In genomic region chr16:11806721-11807120, GRCh38 we compare ENCODE assay signal across 27 cellular contexts. TPM values are rescaled to one million over a fixed set of nuclear protein-coding genes. Genes with fewer than 3 reads are reported as not detected.
DNase-seq lines count a peak whose midpoint lies in the region; ATAC-seq and TF ChIP-seq lines count a peak whose summit lies in the region.
"Had no signal": no experiment of that assay in that cellular context is flagged by ENCODE, and none has a peak within 500 bp of the region (broad histone marks: within the 10 kb centered on the region; RNA-seq: fewer than 3 reads in every experiment).

No MANE protein-coding gene starts in this region.

- no peak overlapping the region for H3K4me3 ChIP-seq in AG09309 (ENCODE audit: control insufficient read depth, low read depth, low read length)
- no peak overlapping the region for H3K4me3 ChIP-seq in choroid plexus epithelial cell (ENCODE audit: low read depth, low read length)
- no peak overlapping the region for H3K4me3 ChIP-seq in left lung
- H3K4me3 ChIP-seq in Peyer's patch, result no peak overlapping the region
- H3K4me3 ChIP-seq: gastrocnemius medialis had no signal

- H3K36me3 ChIP-seq in left lung (no peaks in the 10 kb centered on the region), Peyer's patch (no peaks in the 10 kb centered on the region)
- H3K36me3 ChIP-seq: gastrocnemius medialis had no signal

- no peaks in the 10 kb centered on the region for H3K27me3 Mint-ChIP-seq in activated T-helper 1 cell treated with anti-CD3 and anti-CD28 coated beads, Interleukin-12 subunit alpha, Interleukin-12 subunit beta, Interleukin-2, Interleukin-4 antibody, amounts not matched to agents 30 ng/mL and 10 ng/mL and 1 ng/mL, durations not matched to agents 14 hours and 24 hours and 36 hours (ENCODE audit: insufficient read depth)
- H3K27me3 Mint-ChIP-seq: activated CD8-positive, alpha-beta T cell treated with anti-CD3 and anti-CD28 coated beads for 36 hours; activated naive CD8-positive, alpha-beta T cell treated with anti-CD3 and anti-CD28 coated beads for 36 hours; central memory CD8-positive, alpha-beta T cell; IgD-negative memory B cell had no signal

- H3K9me3 Mint-ChIP-seq in activated T-helper 1 cell treated with anti-CD3 and anti-CD28 coated beads, Interleukin-12 subunit alpha, Interleukin-12 subunit beta, Interleukin-2, Interleukin-4 antibody, amounts not matched to agents 30 ng/mL and 10 ng/mL and 1 ng/mL, durations not matched to agents 14 hours and 24 hours and 36 hours, result peaks cover 3% of the 10 kb centered on the region
- H3K9me3 Mint-ChIP-seq: activated CD8-positive, alpha-beta T cell treated with anti-CD3 and anti-CD28 coated beads for 36 hours; activated naive CD8-positive, alpha-beta T cell treated with anti-CD3 and anti-CD28 coated beads for 36 hours; central memory CD8-positive, alpha-beta T cell; IgD-negative memory B cell had no signal

- intact Hi-C loops in left lung (cut with DNase I), result no loop called here
- intact Hi-C loops in activated T-helper 1 cell treated with anti-CD3 and anti-CD28 coated beads, Interleukin-12 subunit alpha, Interleukin-12 subunit beta, Interleukin-2, Interleukin-4 antibody, amounts not matched to agents 30 ng/mL and 10 ng/mL and 1 ng/mL, durations not matched to agents 14 hours and 24 hours and 36 hours (cut with micrococcal nuclease), result no loop called here
- intact Hi-C loops in left cardiac atrium (cut with DNase I), result no loop called here

- H3K36me3 Mint-ChIP-seq in activated T-helper 1 cell treated with anti-CD3 and anti-CD28 coated beads, Interleukin-12 subunit alpha, Interleukin-12 subunit beta, Interleukin-2, Interleukin-4 antibody, amounts not matched to agents 30 ng/mL and 10 ng/mL and 1 ng/mL, durations not matched to agents 14 hours and 24 hours and 36 hours (ENCODE audit: low read depth), result peaks cover 3% of the 10 kb centered on the region
- H3K36me3 Mint-ChIP-seq: activated naive CD8-positive, alpha-beta T cell treated with anti-CD3 and anti-CD28 coated beads for 36 hours had no signal

- H3K27ac ChIP-seq in left lung (no peak overlapping the region), Peyer's patch (no peak overlapping the region)
- H3K27ac ChIP-seq: epithelial cell of prostate, gastrocnemius medialis had no signal

- no peak overlapping the region for H3K27ac Mint-ChIP-seq in activated T-helper 1 cell treated with anti-CD3 and anti-CD28 coated beads, Interleukin-12 subunit alpha, Interleukin-12 subunit beta, Interleukin-2, Interleukin-4 antibody, amounts not matched to agents 30 ng/mL and 10 ng/mL and 1 ng/mL, durations not matched to agents 14 hours and 24 hours and 36 hours
- H3K27ac Mint-ChIP-seq: activated CD8-positive, alpha-beta T cell treated with anti-CD3 and anti-CD28 coated beads for 36 hours; activated naive CD8-positive, alpha-beta T cell treated with anti-CD3 and anti-CD28 coated beads for 36 hours; activated T-helper 2 cell treated with anti-CD3 and anti-CD28 coated beads, Interferon-gamma antibody, Interleukin-2, Interleukin-4, amounts not matched to agents 10 μg/mL and 5 μg/mL and 100 μg/mL, durations not matched to agents 14 hours and 24 hours and 36 hours; H9; IgD-negative memory B cell; T-helper 1 cell treated with Interleukin-12 subunit alpha and Interleukin-12 subunit beta and Interleukin-4 antibody, amounts not matched to agents 30 μg/mL and 1 μg/mL, for 36 hours had no signal

- ATAC-seq in left lung (peak; percentile 18), left cardiac atrium (no peak)
- ATAC-seq: activated CD8-positive, alpha-beta T cell treated with anti-CD3 and anti-CD28 coated beads for 36 hours; gastrocnemius medialis; left lobe of liver; Panc1; stimulated activated naive CD8-positive, alpha-beta T cell treated with anti-CD3 and anti-CD28 coated beads, Interleukin-15, Interleukin-2, amounts not matched to agents 100 U/mL and 50 U/mL, for 24 hours had no signal

- TF ChIP-seq POLR2A in Peyer's patch (IDR thresholded peaks at IDR 0.05), result no peak

- no peaks in the 10 kb centered on the region for H3K9me3 ChIP-seq in left lung
- no peaks in the 10 kb centered on the region for H3K9me3 ChIP-seq in Peyer's patch
- H3K9me3 ChIP-seq: gastrocnemius medialis had no signal

- TF ChIP-seq CTCF in AG09309 (IDR thresholded peaks at IDR 0.05; ENCODE audit: control insufficient read depth, insufficient read depth, low read depth, low read length, missing control alignments), result no peak
- TF ChIP-seq CTCF in choroid plexus epithelial cell (conservative IDR thresholded peaks at IDR 0.05; ENCODE audit: low read depth, low read length), result no peak
- no peak for TF ChIP-seq CTCF in left lung (IDR thresholded peaks at IDR 0.05)
- no peak for TF ChIP-seq CTCF in Peyer's patch (IDR thresholded peaks at IDR 0.05)

- no peak overlapping the region for H3K4me3 Mint-ChIP-seq in activated T-helper 1 cell treated with anti-CD3 and anti-CD28 coated beads, Interleukin-12 subunit alpha, Interleukin-12 subunit beta, Interleukin-2, Interleukin-4 antibody, amounts not matched to agents 30 ng/mL and 10 ng/mL and 1 ng/mL, durations not matched to agents 14 hours and 24 hours and 36 hours
- H3K4me3 Mint-ChIP-seq: activated CD8-positive, alpha-beta T cell treated with anti-CD3 and anti-CD28 coated beads for 36 hours; activated naive CD8-positive, alpha-beta T cell treated with anti-CD3 and anti-CD28 coated beads for 36 hours; central memory CD8-positive, alpha-beta T cell; H9; IgD-negative memory B cell; T-helper 1 cell treated with Interleukin-12 subunit alpha and Interleukin-12 subunit beta and Interleukin-4 antibody, amounts not matched to agents 30 μg/mL and 1 μg/mL, for 36 hours had no signal

- peaks cover 12% of the 10 kb centered on the region for H3K4me1 Mint-ChIP-seq in activated T-helper 1 cell treated with anti-CD3 and anti-CD28 coated beads, Interleukin-12 subunit alpha, Interleukin-12 subunit beta, Interleukin-2, Interleukin-4 antibody, amounts not matched to agents 30 ng/mL and 10 ng/mL and 1 ng/mL, durations not matched to agents 14 hours and 24 hours and 36 hours (ENCODE audit: low read depth)

- DNase-seq in AG09309 (ENCODE audit: low read depth), result peak; percentile 59
- DNase-seq in MV-4-11 (lab: John Stamatoyannopoulos, UW), result peak; percentile 59
- peak; percentile 83 for DNase-seq in choroid plexus epithelial cell (ENCODE audit: low read depth)
- no peak for DNase-seq in left lung
- no peak for DNase-seq in Peyer's patch
- no peak for DNase-seq in activated T-helper 1 cell treated with anti-CD3 and anti-CD28 coated beads, Interleukin-12 subunit alpha, Interleukin-12 subunit beta, Interleukin-2, Interleukin-4 antibody, amounts not matched to agents 30 ng/mL and 10 ng/mL and 1 ng/mL, durations not matched to agents 14 hours and 24 hours and 36 hours (ENCODE audit: low spot score)
- DNase-seq in left cardiac atrium, result no peak
- DNase-seq in SIG-M5 treated with dmso at 0.1 percent for 504 hours (lab: John Stamatoyannopoulos, UW; ENCODE audit: unreplicated experiment), result no peak
- DNase-seq: activated CD4-positive, alpha-beta T cell treated with anti-CD3 and anti-CD28 coated beads for 1 hour; activated CD8-positive, alpha-beta T cell treated with anti-CD3 and anti-CD28 coated beads for 36 hours; activated naive CD8-positive, alpha-beta T cell treated with anti-CD3 and anti-CD28 coated beads for 36 hours; C1 segment of cervical spinal cord; COR-L47; gastrocnemius medialis; H9; NCI-H1092 treated with DMSO at 0.1 percent for 48 hours; NCI-H187 treated with DMSO at 0.1 percent for 48 hours; NCI-H526 treated with DMSO at 0.1 percent for 48 hours; nucleus accumbens; stimulated activated naive CD8-positive, alpha-beta T cell treated with anti-CD3 and anti-CD28 coated beads, Interleukin-15, Interleukin-2, amounts not matched to agents 100 U/mL and 50 U/mL, for 24 hours had no signal

- H3K4me1 ChIP-seq in left lung (peaks cover 0 to 11% of the 10 kb centered on the region in 2 donors), Peyer's patch (no peaks in the 10 kb centered on the region)
- H3K4me1 ChIP-seq: gastrocnemius medialis had no signal

- no peaks in the 10 kb centered on the region for H3K27me3 ChIP-seq in left lung
- no peaks in the 10 kb centered on the region for H3K27me3 ChIP-seq in Peyer's patch
- H3K27me3 ChIP-seq: gastrocnemius medialis had no signal

RNA-seq across cellular contexts. Expression of gene ZC3H7A, which starts 9.7 kb away (rescaled TPM):
- 10 to 100 TPM; 48.3 to 48.9 TPM for total RNA-seq in left lung
- 100 to 1,000 TPM in 1 of 4 donors, 10 to 100 TPM in 3; 54.9 to 122 (median 72.5) TPM for total RNA-seq in Peyer's patch
- 71.0 and 78.9 TPM in 2 replicates for total RNA-seq in activated T-helper 1 cell treated with anti-CD3 and anti-CD28 coated beads, Interleukin-12 subunit alpha, Interleukin-12 subunit beta, Interleukin-2, Interleukin-4 antibody, amounts not matched to agents 30 ng/mL and 10 ng/mL and 1 ng/mL, durations not matched to agents 14 hours and 24 hours and 36 hours
- 10 to 100 TPM; 24.0 to 28.2 TPM for total RNA-seq in left cardiac atrium

RNA-seq across cellular contexts. Expression of gene RSL1D1, which starts 44.6 kb away (rescaled TPM):
- 100 to 1,000 TPM in 1 of 2 donors, 10 to 100 TPM in 1; 88.3 to 102 TPM for total RNA-seq in left lung
- 10 to 100 TPM; 45.2 to 83.2 (median 54.3) TPM for total RNA-seq in Peyer's patch
- 345 and 369 TPM in 2 replicates for total RNA-seq in activated T-helper 1 cell treated with anti-CD3 and anti-CD28 coated beads, Interleukin-12 subunit alpha, Interleukin-12 subunit beta, Interleukin-2, Interleukin-4 antibody, amounts not matched to agents 30 ng/mL and 10 ng/mL and 1 ng/mL, durations not matched to agents 14 hours and 24 hours and 36 hours
- total RNA-seq in left cardiac atrium, result 100 to 1,000 TPM in 1 of 2 donors, 10 to 100 TPM in 1; 98.4 to 113 TPM

Comparison
In these comparisons a context has a peak if more than half of its experiments do, and no peak if none do; other contexts are left out.
1. DNase-seq: peak in AG09309 (single experiment), MV-4-11 (single experiment) and choroid plexus epithelial cell (single experiment); none in left lung (0 of 2), Peyer's patch (0 of 3), activated T-helper 1 cell treated with anti-CD3 and anti-CD28 coated beads, Interleukin-12 subunit alpha, Interleukin-12 subunit beta, Interleukin-2, Interleukin-4 antibody, amounts not matched to agents 30 ng/mL and 10 ng/mL and 1 ng/mL, durations not matched to agents 14 hours and 24 hours and 36 hours (single experiment), left cardiac atrium (single experiment) and SIG-M5 treated with dmso at 0.1 percent for 504 hours (single experiment).